Comparison of ENCODE assay signal across 1 cellular context in the genomic region with DNA sequence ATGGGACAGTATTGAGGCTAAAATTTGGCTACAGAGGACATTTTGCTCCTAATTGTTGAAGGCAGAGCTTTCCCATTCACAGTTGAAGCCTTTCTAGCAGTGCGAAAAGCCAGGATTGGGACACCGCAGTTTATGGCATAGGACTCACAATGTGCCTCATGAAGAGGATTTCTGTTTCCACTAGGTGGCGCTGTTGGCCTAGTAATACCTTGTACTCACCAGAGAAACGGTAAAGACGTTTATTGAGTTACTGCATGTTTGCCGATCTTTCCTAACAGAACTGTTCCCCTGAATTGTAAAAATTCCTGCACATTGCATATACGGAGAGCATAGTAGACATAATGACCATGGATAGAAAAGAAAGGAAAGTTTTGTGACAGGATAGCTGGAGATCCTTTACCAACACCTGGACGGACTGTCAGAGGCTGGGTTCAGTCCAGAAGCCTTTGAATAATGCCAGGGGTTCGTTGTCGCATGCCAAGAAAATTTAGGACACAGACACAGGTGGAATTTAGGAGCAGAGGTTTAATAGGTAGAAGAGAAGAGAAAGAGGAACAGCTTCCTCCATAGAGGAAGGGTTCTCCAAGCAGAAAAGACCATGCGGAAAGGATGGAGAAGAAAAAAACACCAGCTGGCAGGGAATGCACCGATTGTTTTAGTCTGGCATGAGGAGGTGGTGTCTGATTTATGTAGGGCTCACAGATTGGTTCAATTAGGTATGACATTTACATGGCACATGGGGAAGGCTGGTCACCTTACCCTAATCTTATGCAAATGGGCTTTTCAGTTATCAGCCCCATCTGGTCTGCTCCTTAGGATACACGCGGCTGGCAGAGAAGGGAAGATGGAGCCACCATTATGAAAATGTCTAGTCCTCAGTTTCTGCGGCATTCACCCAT.
TF ChIP-seq lines count a peak whose summit lies in the region.

No MANE protein-coding gene starts in this region.

TF ChIP-seq in H1, 55 proteins besides CTCF, POLR2A, EP300 and RAD21:
- TF ChIP-seq, protein P1, sequence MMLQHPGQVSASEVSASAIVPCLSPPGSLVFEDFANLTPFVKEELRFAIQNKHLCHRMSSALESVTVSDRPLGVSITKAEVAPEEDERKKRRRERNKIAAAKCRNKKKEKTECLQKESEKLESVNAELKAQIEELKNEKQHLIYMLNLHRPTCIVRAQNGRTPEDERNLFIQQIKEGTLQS (IDR thresholded peaks at IDR 0.05; ENCODE audit: insufficient read depth, low read depth, low read length): no peak
- no peak for TF ChIP-seq NRF1 (IDR thresholded peaks at IDR 0.05; ENCODE audit: low read depth, low read length)
- TF ChIP-seq ASH2L (IDR thresholded peaks at IDR 0.05; ENCODE audit: low read length): no peak
- TF ChIP-seq TAF1 (IDR thresholded peaks at IDR 0.05; ENCODE audit: low read depth, low read length): no peak
- TF ChIP-seq SUZ12 (IDR thresholded peaks at IDR 0.05; ENCODE audit: low read length): no peak
- TF ChIP-seq CREB1 (IDR thresholded peaks at IDR 0.05): no peak
- TF ChIP-seq NANOG (IDR thresholded peaks at IDR 0.05; ENCODE audit: insufficient read depth, low read depth, low read length, poor library complexity, severe bottlenecking): no peak
- TF ChIP-seq, protein P2, sequence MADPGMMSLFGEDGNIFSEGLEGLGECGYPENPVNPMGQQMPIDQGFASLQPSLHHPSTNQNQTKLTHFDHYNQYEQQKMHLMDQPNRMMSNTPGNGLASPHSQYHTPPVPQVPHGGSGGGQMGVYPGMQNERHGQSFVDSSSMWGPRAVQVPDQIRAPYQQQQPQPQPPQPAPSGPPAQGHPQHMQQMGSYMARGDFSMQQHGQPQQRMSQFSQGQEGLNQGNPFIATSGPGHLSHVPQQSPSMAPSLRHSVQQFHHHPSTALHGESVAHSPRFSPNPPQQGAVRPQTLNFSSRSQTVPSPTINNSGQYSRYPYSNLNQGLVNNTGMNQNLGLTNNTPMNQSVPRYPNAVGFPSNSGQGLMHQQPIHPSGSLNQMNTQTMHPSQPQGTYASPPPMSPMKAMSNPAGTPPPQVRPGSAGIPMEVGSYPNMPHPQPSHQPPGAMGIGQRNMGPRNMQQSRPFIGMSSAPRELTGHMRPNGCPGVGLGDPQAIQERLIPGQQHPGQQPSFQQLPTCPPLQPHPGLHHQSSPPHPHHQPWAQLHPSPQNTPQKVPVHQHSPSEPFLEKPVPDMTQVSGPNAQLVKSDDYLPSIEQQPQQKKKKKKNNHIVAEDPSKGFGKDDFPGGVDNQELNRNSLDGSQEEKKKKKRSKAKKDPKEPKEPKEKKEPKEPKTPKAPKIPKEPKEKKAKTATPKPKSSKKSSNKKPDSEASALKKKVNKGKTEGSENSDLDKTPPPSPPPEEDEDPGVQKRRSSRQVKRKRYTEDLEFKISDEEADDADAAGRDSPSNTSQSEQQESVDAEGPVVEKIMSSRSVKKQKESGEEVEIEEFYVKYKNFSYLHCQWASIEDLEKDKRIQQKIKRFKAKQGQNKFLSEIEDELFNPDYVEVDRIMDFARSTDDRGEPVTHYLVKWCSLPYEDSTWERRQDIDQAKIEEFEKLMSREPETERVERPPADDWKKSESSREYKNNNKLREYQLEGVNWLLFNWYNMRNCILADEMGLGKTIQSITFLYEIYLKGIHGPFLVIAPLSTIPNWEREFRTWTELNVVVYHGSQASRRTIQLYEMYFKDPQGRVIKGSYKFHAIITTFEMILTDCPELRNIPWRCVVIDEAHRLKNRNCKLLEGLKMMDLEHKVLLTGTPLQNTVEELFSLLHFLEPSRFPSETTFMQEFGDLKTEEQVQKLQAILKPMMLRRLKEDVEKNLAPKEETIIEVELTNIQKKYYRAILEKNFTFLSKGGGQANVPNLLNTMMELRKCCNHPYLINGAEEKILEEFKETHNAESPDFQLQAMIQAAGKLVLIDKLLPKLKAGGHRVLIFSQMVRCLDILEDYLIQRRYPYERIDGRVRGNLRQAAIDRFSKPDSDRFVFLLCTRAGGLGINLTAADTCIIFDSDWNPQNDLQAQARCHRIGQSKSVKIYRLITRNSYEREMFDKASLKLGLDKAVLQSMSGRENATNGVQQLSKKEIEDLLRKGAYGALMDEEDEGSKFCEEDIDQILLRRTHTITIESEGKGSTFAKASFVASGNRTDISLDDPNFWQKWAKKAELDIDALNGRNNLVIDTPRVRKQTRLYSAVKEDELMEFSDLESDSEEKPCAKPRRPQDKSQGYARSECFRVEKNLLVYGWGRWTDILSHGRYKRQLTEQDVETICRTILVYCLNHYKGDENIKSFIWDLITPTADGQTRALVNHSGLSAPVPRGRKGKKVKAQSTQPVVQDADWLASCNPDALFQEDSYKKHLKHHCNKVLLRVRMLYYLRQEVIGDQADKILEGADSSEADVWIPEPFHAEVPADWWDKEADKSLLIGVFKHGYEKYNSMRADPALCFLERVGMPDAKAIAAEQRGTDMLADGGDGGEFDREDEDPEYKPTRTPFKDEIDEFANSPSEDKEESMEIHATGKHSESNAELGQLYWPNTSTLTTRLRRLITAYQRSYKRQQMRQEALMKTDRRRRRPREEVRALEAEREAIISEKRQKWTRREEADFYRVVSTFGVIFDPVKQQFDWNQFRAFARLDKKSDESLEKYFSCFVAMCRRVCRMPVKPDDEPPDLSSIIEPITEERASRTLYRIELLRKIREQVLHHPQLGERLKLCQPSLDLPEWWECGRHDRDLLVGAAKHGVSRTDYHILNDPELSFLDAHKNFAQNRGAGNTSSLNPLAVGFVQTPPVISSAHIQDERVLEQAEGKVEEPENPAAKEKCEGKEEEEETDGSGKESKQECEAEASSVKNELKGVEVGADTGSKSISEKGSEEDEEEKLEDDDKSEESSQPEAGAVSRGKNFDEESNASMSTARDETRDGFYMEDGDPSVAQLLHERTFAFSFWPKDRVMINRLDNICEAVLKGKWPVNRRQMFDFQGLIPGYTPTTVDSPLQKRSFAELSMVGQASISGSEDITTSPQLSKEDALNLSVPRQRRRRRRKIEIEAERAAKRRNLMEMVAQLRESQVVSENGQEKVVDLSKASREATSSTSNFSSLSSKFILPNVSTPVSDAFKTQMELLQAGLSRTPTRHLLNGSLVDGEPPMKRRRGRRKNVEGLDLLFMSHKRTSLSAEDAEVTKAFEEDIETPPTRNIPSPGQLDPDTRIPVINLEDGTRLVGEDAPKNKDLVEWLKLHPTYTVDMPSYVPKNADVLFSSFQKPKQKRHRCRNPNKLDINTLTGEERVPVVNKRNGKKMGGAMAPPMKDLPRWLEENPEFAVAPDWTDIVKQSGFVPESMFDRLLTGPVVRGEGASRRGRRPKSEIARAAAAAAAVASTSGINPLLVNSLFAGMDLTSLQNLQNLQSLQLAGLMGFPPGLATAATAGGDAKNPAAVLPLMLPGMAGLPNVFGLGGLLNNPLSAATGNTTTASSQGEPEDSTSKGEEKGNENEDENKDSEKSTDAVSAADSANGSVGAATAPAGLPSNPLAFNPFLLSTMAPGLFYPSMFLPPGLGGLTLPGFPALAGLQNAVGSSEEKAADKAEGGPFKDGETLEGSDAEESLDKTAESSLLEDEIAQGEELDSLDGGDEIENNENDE (IDR thresholded peaks at IDR 0.05; ENCODE audit: insufficient replicate concordance, low read length): no peak
- TF ChIP-seq EZH2 (IDR thresholded peaks at IDR 0.05; ENCODE audit: low read depth, low read length, severe bottlenecking): no peak
- TF ChIP-seq TAF7 (optimal IDR thresholded peaks at IDR 0.05; ENCODE audit: borderline replicate concordance, low read depth, low read length): no peak
- TF ChIP-seq HDAC6 (IDR thresholded peaks at IDR 0.05; ENCODE audit: low read depth, low read length): no peak
- no peak for TF ChIP-seq CBX5 (IDR thresholded peaks at IDR 0.05; ENCODE audit: low read depth, low read length)
- TF ChIP-seq PHF8 (conservative IDR thresholded peaks at IDR 0.05; ENCODE audit: low read depth, low read length): no peak
- no peak for TF ChIP-seq TBP (IDR thresholded peaks at IDR 0.05; ENCODE audit: low read depth, low read length)
